Comparison of ENCODE assay signal across 22 cellular contexts in genomic region chr5:637581-638450, GRCh38. TPM values are rescaled to one million over a fixed set of nuclear protein-coding genes. Genes with fewer than 3 reads are reported as not detected.
DNase-seq lines count a peak whose midpoint lies in the region; FAIRE-seq and TF ChIP-seq lines count a peak whose summit lies in the region.
"Had no signal": no experiment of that assay in that cellular context is flagged by ENCODE, and none has a peak within 500 bp of the region (broad histone marks: within the 10 kb centered on the region; RNA-seq: fewer than 3 reads in every experiment).

No MANE protein-coding gene starts in this region.

- H3K36me3 Mint-ChIP-seq in H9 (ENCODE audit: insufficient read depth in 1 of 3, low read depth in 3 of 3) (peaks cover 31 to 76% (median 75%) of the 10 kb centered on the region in 3 experiments), neural crest cell (ENCODE audit: low read depth) (peaks cover 7% of the 10 kb centered on the region)

- intact Hi-C loops in colonic mucosa (cut with DNase I), result no loop called here

- H3K9me3 Mint-ChIP-seq in H9 (no peaks in the 10 kb centered on the region), neural crest cell (no peaks in the 10 kb centered on the region)

- H3K79me2 ChIP-seq in H9 (ENCODE audit: insufficient read depth, low read length), result no peaks in the 10 kb centered on the region

- H2AK5ac ChIP-seq in H9 (ENCODE audit: insufficient read length, low read length), result no peak overlapping the region

- no peak overlapping the region for H3K4ac ChIP-seq in H9 (ENCODE audit: low read depth, low read length)

- no peaks in the 10 kb centered on the region for H3K27me3 ChIP-seq in H9 (ENCODE audit: insufficient read depth, low read length)
- no peaks in the 10 kb centered on the region for H3K27me3 ChIP-seq in colonic mucosa
- H3K27me3 ChIP-seq in brain microvascular endothelial cell (replicated peaks), result no peaks in the 10 kb centered on the region
- H3K27me3 ChIP-seq: BE2C had no signal

- no peaks in the 10 kb centered on the region for H3K9me3 ChIP-seq in H9 (ENCODE audit: control insufficient read depth, low read depth, low read length)
- H3K9me3 ChIP-seq in colonic mucosa, result no peaks in the 10 kb centered on the region
- H3K9me3 ChIP-seq: BE2C had no signal

- H3K4me1 ChIP-seq in H9 (ENCODE audit: insufficient read depth, low read length) (no peaks in the 10 kb centered on the region), colonic mucosa (no peaks in the 10 kb centered on the region)
- H3K4me1 ChIP-seq: BE2C had no signal

- peaks cover 4% of the 10 kb centered on the region for H3K36me3 ChIP-seq in colonic mucosa
- peaks cover 9% of the 10 kb centered on the region for H3K36me3 ChIP-seq in brain microvascular endothelial cell (replicated peaks)

- no peak overlapping the region for H3T11ph ChIP-seq in H9 (ENCODE audit: low read length)

- no peaks in the 10 kb centered on the region for H4K20me1 ChIP-seq in H9 (ENCODE audit: control insufficient read depth, insufficient read depth, insufficient read length)

- peak; percentile 65 for FAIRE-seq in HTR-8/SVneo (lab: Jason Lieb, UNC)
- FAIRE-seq: D721Med had no signal

- no peak overlapping the region for H4K91ac ChIP-seq in H9 (ENCODE audit: insufficient read length, low read depth, low read length)

- TF ChIP-seq CTCF in H9 (conservative IDR thresholded peaks at IDR 0.05) (no peak), colonic mucosa (IDR thresholded peaks at IDR 0.05) (no peak), neural crest cell (conservative IDR thresholded peaks at IDR 0.05) (no peak), brain microvascular endothelial cell (IDR thresholded peaks at IDR 0.05; ENCODE audit: low read depth, low read length, missing control alignments) (no peak)

- no peak overlapping the region for H3K14ac ChIP-seq in H9 (ENCODE audit: insufficient read depth, low read length)

- no peak overlapping the region for H3K23ac ChIP-seq in H9 (ENCODE audit: insufficient read length, low read depth, low read length)

- H3K27ac Mint-ChIP-seq in H9 (peak overlapping the region in 2 of 3 experiments; percentile 66 to 75; a peak in 3 of 7 replicates), neural crest cell (ENCODE audit: unreplicated experiment) (peak overlapping the region; percentile 57)

- H3K4me2 ChIP-seq in H9 (ENCODE audit: insufficient read depth, insufficient read length, low read length), result no peak overlapping the region
- H3K4me2 ChIP-seq: PC-9 had no signal

- H2BK20ac ChIP-seq in H9 (ENCODE audit: low read depth, low read length, poor library complexity, severe bottlenecking), result no peak overlapping the region

- no peaks in the 10 kb centered on the region for H3K79me1 ChIP-seq in H9 (ENCODE audit: insufficient read depth, low read depth, low read length, poor library complexity, severe bottlenecking)

- H4K8ac ChIP-seq in H9 (replicated peaks; ENCODE audit: insufficient read length, low read depth, low read length), result no peak overlapping the region

- in situ Hi-C loops in brain microvascular endothelial cell (cut with HindIII; ENCODE audit: low pct_ligation_motif_present, low sequenced_read_pairs), result no loop called here

- no peak overlapping the region for H3K18ac ChIP-seq in H9 (ENCODE audit: insufficient read length, low read depth, low read length)

- H3K23me2 ChIP-seq in H9 (ENCODE audit: insufficient read length, low read depth, low read length, poor library complexity, severe bottlenecking), result no peaks in the 10 kb centered on the region

- H3K9ac ChIP-seq in H9 (ENCODE audit: extremely low read depth, insufficient read length, low read length), result no peak overlapping the region
- H3K9ac ChIP-seq in colonic mucosa (ENCODE audit: low read depth in 2 of 2, low read length in 2 of 2), result no peak overlapping the region

- no peak overlapping the region for H2BK12ac ChIP-seq in H9 (ENCODE audit: insufficient read length, low read depth, low read length)

- no peak overlapping the region for H2BK5ac ChIP-seq in H9 (ENCODE audit: insufficient read length, low read length)

- H3K27me3 Mint-ChIP-seq in H9 (ENCODE audit: low read depth) (no peaks in the 10 kb centered on the region), neural crest cell (ENCODE audit: low read depth) (no peaks in the 10 kb centered on the region)

- DNase-seq in H9 (no peak), HTR-8/SVneo (ENCODE audit: insufficient read length, low spot score) (no peak), colonic mucosa (peak; percentile 11), neural crest cell (ENCODE audit: low read depth, low spot score) (no peak), NCI-H2227 (lab: John Stamatoyannopoulos, UW; ENCODE audit: unreplicated experiment) (no peak), brain microvascular endothelial cell (no peak), NCI-H82 (lab: John Stamatoyannopoulos, UW) (no peak)
- DNase-seq in activated CD4-positive, CD25-positive, alpha-beta regulatory T cell treated with anti-CD3 and anti-CD28 coated beads, Interleukin-2, amount 50 U/mL, for 72 hours, result no peak
- DNase-seq: BE2C, DMS53, GDM1, GOT3, KBM-7, MM.1S, NCI-H1048, NCI-H1417 treated with DMSO at 0.1 percent for 48 hours, NCI-H187 treated with DMSO at 0.1 percent for 48 hours, NCI-H2107, PC-9, RPMI8226, SHP77 had no signal

- H4K5ac ChIP-seq in H9 (ENCODE audit: insufficient read length, low read depth, low read length), result no peak overlapping the region

- no peak overlapping the region for H2AFZ ChIP-seq in H9 (ENCODE audit: low read length)
- H2AFZ ChIP-seq: PC-9 had no signal

- WGBS in H9 (ENCODE audit: extremely low coverage, insufficient read length, low lambda C conversion rate), result no CpG with 5 or more reads among the region's 42 CpGs

- H2BK15ac ChIP-seq in H9 (ENCODE audit: low read depth, low read length), result no peak overlapping the region

- no peak overlapping the region for H3K56ac ChIP-seq in H9 (ENCODE audit: insufficient read length, low read depth, low read length)

- H3K4me3 ChIP-seq in colonic mucosa, result no peak overlapping the region
- H3K4me3 ChIP-seq in brain microvascular endothelial cell (ENCODE audit: low read depth, low read length), result no peak overlapping the region
- H3K4me3 ChIP-seq: PC-9 had no signal

- no peak overlapping the region for H2BK120ac ChIP-seq in H9 (ENCODE audit: low read depth, low read length, poor library complexity, severe bottlenecking)

- H3K4me1 Mint-ChIP-seq in H9, result no peaks in the 10 kb centered on the region
- no peaks in the 10 kb centered on the region for H3K4me1 Mint-ChIP-seq in neural crest cell

- H3K4me3 Mint-ChIP-seq in H9 (no peak overlapping the region), neural crest cell (no peak overlapping the region)

- H3K27ac ChIP-seq in H9 (ENCODE audit: insufficient read length, low read depth, low read length) (no peak overlapping the region), colonic mucosa (no peak overlapping the region), brain microvascular endothelial cell (no peak overlapping the region)
- H3K27ac ChIP-seq: PC-9 had no signal

RNA-seq across cellular contexts. Expression of gene CEP72, which starts 25.7 kb away (rescaled TPM):
- total RNA-seq in H9 (2021), result 24.8 and 26.7 TPM in 2 replicates
- total RNA-seq in colonic mucosa, result 10 to 100 TPM in 1 of 2 donors, 1 to 10 TPM in 1; 3.8 to 21.0 TPM
- total RNA-seq in neural crest cell, result 27.2 and 29.4 TPM in 2 replicates

RNA-seq across cellular contexts. Expression of gene TPPP, which starts 55.3 kb away (rescaled TPM):
- total RNA-seq in H9 (2021) (0.44 and 0.48 TPM in 2 replicates), colonic mucosa (1 to 10 TPM; 1.7 to 4.0 TPM), neural crest cell (2.6 and 2.7 TPM in 2 replicates)
